ENCODE assay signal across 1 cellular context in genomic region chr16:66486199-66486772, GRCh38.
TF ChIP-seq lines count a peak whose summit lies in the region.

No MANE protein-coding gene starts in this region.

TF ChIP-seq in GM23338, 12 proteins besides CTCF, POLR2A, EP300 and RAD21 (continued from another document):
- TF ChIP-seq ZNF462 (CRISPR knock-in tag; IDR thresholded peaks at IDR 0.05) (no peak), ZNF331 (CRISPR knock-in tag; IDR thresholded peaks at IDR 0.05; ENCODE audit: low read depth) (no peak), STAT1 (IDR thresholded peaks at IDR 0.05; ENCODE audit: unreplicated experiment) (no peak)
